In the genomic region with DNA sequence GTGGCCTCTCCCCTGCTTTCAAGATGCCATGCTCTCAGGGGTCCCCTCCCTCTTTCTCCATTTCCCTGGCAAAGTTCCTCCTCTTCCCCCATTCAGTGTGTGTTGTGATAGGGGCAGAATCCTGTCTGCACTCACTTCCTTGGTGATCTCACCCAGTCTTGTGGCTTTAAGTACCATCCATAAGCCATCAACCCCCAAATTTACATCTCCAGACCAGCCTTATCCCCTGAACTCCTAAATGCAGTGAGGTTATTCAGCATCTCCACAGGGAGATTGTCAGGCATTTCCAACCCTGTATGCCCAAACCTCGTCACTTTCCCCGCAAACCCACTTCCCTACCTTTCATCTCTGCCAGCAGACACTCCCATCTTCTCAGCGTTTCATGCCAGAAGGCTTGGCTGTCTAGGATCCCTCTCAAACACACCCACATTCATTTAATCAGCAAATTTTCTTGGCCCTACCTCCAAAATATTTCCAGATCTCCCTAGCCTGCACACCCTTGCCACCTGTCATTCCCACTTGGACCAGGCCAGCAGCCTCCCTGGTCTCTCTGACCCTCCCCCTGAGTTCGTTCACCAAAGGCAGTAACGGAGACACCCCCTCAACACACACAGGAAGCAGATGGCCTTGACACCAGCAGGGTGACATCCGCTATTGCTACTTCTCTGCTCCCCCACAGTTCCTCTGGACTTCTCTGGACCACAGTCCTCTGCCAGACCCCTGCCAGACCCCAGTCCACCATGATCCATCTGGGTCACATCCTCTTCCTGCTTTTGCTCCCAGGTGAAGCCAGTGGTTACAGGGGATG, we compare ENCODE assay signal across 1 cellular context.
TF ChIP-seq lines count a peak whose summit lies in the region.

A gene with protein sequence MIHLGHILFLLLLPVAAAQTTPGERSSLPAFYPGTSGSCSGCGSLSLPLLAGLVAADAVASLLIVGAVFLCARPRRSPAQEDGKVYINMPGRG (plus strand): TSS at position 676 of the 808 bp plus-strand sequence. CDS start 65 bp downstream, at position 741.

TF ChIP-seq in GM12878, 131 proteins besides CTCF, POLR2A, EP300 and RAD21 (continued from another document and continues in another):
- 0 out of 2 replicates have a peak, but pooled peaks have one; percentile 73 for TF ChIP-seq HDGF (IDR thresholded peaks at IDR 0.05)
- no peak for TF ChIP-seq MXI1 (IDR thresholded peaks at IDR 0.05; ENCODE audit: low read depth, low read length)
- TF ChIP-seq SMARCA5 (IDR thresholded peaks at IDR 0.05) = no peak
- TF ChIP-seq, protein P1, sequence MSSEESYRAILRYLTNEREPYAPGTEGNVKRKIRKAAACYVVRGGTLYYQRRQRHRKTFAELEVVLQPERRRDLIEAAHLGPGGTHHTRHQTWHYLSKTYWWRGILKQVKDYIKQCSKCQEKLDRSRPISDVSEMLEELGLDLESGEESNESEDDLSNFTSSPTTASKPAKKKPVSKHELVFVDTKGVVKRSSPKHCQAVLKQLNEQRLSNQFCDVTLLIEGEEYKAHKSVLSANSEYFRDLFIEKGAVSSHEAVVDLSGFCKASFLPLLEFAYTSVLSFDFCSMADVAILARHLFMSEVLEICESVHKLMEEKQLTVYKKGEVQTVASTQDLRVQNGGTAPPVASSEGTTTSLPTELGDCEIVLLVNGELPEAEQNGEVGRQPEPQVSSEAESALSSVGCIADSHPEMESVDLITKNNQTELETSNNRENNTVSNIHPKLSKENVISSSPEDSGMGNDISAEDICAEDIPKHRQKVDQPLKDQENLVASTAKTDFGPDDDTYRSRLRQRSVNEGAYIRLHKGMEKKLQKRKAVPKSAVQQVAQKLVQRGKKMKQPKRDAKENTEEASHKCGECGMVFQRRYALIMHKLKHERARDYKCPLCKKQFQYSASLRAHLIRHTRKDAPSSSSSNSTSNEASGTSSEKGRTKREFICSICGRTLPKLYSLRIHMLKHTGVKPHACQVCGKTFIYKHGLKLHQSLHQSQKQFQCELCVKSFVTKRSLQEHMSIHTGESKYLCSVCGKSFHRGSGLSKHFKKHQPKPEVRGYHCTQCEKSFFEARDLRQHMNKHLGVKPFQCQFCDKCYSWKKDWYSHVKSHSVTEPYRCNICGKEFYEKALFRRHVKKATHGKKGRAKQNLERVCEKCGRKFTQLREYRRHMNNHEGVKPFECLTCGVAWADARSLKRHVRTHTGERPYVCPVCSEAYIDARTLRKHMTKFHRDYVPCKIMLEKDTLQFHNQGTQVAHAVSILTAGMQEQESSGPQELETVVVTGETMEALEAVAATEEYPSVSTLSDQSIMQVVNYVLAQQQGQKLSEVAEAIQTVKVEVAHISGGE (CRISPR knock-in tag; IDR thresholded peaks at IDR 0.05) = no peak
- no peak for TF ChIP-seq JUND (IDR thresholded peaks at IDR 0.05; ENCODE audit: low read depth, low read length)
- TF ChIP-seq MEF2A (IDR thresholded peaks at IDR 0.05; ENCODE audit: insufficient read depth, low read depth, low read length) = no peak
- TF ChIP-seq YY1 (IDR thresholded peaks at IDR 0.05; ENCODE audit: low read depth, low read length) = no peak
- TF ChIP-seq, protein P2, sequence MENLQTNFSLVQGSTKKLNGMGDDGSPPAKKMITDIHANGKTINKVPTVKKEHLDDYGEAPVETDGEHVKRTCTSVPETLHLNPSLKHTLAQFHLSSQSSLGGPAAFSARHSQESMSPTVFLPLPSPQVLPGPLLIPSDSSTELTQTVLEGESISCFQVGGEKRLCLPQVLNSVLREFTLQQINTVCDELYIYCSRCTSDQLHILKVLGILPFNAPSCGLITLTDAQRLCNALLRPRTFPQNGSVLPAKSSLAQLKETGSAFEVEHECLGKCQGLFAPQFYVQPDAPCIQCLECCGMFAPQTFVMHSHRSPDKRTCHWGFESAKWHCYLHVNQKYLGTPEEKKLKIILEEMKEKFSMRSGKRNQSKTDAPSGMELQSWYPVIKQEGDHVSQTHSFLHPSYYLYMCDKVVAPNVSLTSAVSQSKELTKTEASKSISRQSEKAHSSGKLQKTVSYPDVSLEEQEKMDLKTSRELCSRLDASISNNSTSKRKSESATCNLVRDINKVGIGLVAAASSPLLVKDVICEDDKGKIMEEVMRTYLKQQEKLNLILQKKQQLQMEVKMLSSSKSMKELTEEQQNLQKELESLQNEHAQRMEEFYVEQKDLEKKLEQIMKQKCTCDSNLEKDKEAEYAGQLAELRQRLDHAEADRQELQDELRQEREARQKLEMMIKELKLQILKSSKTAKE (IDR thresholded peaks at IDR 0.05; ENCODE audit: low read depth, poor library complexity, severe bottlenecking) = no peak
- no peak for TF ChIP-seq SUPT20H (IDR thresholded peaks at IDR 0.05; ENCODE audit: borderline replicate concordance, control insufficient read depth, low read depth, low read length)
- TF ChIP-seq, protein P3, sequence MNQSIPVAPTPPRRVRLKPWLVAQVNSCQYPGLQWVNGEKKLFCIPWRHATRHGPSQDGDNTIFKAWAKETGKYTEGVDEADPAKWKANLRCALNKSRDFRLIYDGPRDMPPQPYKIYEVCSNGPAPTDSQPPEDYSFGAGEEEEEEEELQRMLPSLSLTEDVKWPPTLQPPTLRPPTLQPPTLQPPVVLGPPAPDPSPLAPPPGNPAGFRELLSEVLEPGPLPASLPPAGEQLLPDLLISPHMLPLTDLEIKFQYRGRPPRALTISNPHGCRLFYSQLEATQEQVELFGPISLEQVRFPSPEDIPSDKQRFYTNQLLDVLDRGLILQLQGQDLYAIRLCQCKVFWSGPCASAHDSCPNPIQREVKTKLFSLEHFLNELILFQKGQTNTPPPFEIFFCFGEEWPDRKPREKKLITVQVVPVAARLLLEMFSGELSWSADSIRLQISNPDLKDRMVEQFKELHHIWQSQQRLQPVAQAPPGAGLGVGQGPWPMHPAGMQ (IDR thresholded peaks at IDR 0.05; ENCODE audit: borderline replicate concordance) = no peak
- peak; percentile 27; the same call in 1 of the 2 replicates for TF ChIP-seq CREM (IDR thresholded peaks at IDR 0.05; ENCODE audit: low read depth)
- TF ChIP-seq, protein P4, sequence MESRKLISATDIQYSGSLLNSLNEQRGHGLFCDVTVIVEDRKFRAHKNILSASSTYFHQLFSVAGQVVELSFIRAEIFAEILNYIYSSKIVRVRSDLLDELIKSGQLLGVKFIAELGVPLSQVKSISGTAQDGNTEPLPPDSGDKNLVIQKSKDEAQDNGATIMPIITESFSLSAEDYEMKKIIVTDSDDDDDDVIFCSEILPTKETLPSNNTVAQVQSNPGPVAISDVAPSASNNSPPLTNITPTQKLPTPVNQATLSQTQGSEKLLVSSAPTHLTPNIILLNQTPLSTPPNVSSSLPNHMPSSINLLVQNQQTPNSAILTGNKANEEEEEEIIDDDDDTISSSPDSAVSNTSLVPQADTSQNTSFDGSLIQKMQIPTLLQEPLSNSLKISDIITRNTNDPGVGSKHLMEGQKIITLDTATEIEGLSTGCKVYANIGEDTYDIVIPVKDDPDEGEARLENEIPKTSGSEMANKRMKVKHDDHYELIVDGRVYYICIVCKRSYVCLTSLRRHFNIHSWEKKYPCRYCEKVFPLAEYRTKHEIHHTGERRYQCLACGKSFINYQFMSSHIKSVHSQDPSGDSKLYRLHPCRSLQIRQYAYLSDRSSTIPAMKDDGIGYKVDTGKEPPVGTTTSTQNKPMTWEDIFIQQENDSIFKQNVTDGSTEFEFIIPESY (IDR thresholded peaks at IDR 0.05) = no peak
- TF ChIP-seq NR2F1 (conservative IDR thresholded peaks at IDR 0.05) = no peak; the same call in 1 of the 2 replicates
- no peak for TF ChIP-seq RAD51 (IDR thresholded peaks at IDR 0.05)
- TF ChIP-seq MTA3 (IDR thresholded peaks at IDR 0.05; ENCODE audit: borderline replicate concordance, low read length) = no peak
- TF ChIP-seq, protein P5, sequence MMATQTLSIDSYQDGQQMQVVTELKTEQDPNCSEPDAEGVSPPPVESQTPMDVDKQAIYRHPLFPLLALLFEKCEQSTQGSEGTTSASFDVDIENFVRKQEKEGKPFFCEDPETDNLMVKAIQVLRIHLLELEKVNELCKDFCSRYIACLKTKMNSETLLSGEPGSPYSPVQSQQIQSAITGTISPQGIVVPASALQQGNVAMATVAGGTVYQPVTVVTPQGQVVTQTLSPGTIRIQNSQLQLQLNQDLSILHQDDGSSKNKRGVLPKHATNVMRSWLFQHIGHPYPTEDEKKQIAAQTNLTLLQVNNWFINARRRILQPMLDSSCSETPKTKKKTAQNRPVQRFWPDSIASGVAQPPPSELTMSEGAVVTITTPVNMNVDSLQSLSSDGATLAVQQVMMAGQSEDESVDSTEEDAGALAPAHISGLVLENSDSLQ (IDR thresholded peaks at IDR 0.05) = peak; percentile 50; the same call in 1 of the 2 replicates
- TF ChIP-seq NR2C1 (IDR thresholded peaks at IDR 0.05) = peak; percentile 25; the same call in 1 of the 2 replicates
- TF ChIP-seq EED (IDR thresholded peaks at IDR 0.05; ENCODE audit: low read depth) = peak; percentile 31
- TF ChIP-seq EGR1 (IDR thresholded peaks at IDR 0.05; ENCODE audit: borderline replicate concordance in 1 of 2, low read depth in 2 of 2, low read length in 2 of 2) = 0 out of 3 replicates have a peak, but pooled peaks of 1 of the 2 experiments have one; percentile 46
- TF ChIP-seq SP1 (IDR thresholded peaks at IDR 0.05; ENCODE audit: low read depth, low read length) = no peak
- no peak for TF ChIP-seq RCOR1 (conservative IDR thresholded peaks at IDR 0.05; ENCODE audit: low read depth, low read length)
- no peak for TF ChIP-seq WRNIP1 (IDR thresholded peaks at IDR 0.05; ENCODE audit: borderline replicate concordance, low read depth, low read length)
- TF ChIP-seq SPI1 (IDR thresholded peaks at IDR 0.05; ENCODE audit: borderline replicate concordance, insufficient read depth, low read depth, low read length) = peak; percentile 50; the same call in 1 of the 2 replicates
- TF ChIP-seq KLF5 (IDR thresholded peaks at IDR 0.05; ENCODE audit: partially characterized antibody) = no peak
- TF ChIP-seq BRCA1 (IDR thresholded peaks at IDR 0.05; ENCODE audit: low read depth, low read length) = no peak
- peak; percentile 52; the same call in 1 of the 2 replicates for TF ChIP-seq IKZF1 (conservative IDR thresholded peaks at IDR 0.05)
- no peak for TF ChIP-seq ESRRA (IDR thresholded peaks at IDR 0.05; ENCODE audit: low read length)
- no peak for TF ChIP-seq HCFC1 (IDR thresholded peaks at IDR 0.05; ENCODE audit: low read length)
- 0 out of 2 replicates have a peak, but pooled peaks have one; percentile 11 for TF ChIP-seq PAX5 (IDR thresholded peaks at IDR 0.05; ENCODE audit: borderline replicate concordance, low read depth, low read length)
- TF ChIP-seq, protein P6, sequence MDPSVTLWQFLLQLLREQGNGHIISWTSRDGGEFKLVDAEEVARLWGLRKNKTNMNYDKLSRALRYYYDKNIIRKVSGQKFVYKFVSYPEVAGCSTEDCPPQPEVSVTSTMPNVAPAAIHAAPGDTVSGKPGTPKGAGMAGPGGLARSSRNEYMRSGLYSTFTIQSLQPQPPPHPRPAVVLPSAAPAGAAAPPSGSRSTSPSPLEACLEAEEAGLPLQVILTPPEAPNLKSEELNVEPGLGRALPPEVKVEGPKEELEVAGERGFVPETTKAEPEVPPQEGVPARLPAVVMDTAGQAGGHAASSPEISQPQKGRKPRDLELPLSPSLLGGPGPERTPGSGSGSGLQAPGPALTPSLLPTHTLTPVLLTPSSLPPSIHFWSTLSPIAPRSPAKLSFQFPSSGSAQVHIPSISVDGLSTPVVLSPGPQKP (IDR thresholded peaks at IDR 0.05; ENCODE audit: low read depth, low read length) = no peak
- TF ChIP-seq, protein P7, sequence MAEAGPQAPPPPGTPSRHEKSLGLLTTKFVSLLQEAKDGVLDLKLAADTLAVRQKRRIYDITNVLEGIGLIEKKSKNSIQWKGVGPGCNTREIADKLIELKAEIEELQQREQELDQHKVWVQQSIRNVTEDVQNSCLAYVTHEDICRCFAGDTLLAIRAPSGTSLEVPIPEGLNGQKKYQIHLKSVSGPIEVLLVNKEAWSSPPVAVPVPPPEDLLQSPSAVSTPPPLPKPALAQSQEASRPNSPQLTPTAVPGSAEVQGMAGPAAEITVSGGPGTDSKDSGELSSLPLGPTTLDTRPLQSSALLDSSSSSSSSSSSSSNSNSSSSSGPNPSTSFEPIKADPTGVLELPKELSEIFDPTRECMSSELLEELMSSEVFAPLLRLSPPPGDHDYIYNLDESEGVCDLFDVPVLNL (IDR thresholded peaks at IDR 0.05; ENCODE audit: low read depth, low read length) = no peak
- TF ChIP-seq, protein P8, sequence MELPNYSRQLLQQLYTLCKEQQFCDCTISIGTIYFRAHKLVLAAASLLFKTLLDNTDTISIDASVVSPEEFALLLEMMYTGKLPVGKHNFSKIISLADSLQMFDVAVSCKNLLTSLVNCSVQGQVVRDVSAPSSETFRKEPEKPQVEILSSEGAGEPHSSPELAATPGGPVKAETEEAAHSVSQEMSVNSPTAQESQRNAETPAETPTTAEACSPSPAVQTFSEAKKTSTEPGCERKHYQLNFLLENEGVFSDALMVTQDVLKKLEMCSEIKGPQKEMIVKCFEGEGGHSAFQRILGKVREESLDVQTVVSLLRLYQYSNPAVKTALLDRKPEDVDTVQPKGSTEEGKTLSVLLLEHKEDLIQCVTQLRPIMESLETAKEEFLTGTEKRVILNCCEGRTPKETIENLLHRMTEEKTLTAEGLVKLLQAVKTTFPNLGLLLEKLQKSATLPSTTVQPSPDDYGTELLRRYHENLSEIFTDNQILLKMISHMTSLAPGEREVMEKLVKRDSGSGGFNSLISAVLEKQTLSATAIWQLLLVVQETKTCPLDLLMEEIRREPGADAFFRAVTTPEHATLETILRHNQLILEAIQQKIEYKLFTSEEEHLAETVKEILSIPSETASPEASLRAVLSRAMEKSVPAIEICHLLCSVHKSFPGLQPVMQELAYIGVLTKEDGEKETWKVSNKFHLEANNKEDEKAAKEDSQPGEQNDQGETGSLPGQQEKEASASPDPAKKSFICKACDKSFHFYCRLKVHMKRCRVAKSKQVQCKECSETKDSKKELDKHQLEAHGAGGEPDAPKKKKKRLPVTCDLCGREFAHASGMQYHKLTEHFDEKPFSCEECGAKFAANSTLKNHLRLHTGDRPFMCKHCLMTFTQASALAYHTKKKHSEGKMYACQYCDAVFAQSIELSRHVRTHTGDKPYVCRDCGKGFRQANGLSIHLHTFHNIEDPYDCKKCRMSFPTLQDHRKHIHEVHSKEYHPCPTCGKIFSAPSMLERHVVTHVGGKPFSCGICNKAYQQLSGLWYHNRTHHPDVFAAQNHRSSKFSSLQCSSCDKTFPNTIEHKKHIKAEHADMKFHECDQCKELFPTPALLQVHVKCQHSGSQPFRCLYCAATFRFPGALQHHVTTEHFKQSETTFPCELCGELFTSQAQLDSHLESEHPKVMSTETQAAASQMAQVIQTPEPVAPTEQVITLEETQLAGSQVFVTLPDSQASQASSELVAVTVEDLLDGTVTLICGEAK (IDR thresholded peaks at IDR 0.05; ENCODE audit: borderline replicate concordance) = peak; percentile 56
- TF ChIP-seq GABPA (IDR thresholded peaks at IDR 0.05; ENCODE audit: low read depth) = peak; percentile 57; the same call in 1 of the 2 replicates
- no peak for TF ChIP-seq TARDBP (IDR thresholded peaks at IDR 0.05; ENCODE audit: borderline replicate concordance)
- TF ChIP-seq POLR2AphosphoS2 (IDR thresholded peaks at IDR 0.05; ENCODE audit: low read depth, low read length) = 0 out of 2 replicates have a peak, but pooled peaks have one; percentile 37
- TF ChIP-seq ZZZ3 (IDR thresholded peaks at IDR 0.05; ENCODE audit: control insufficient read depth, insufficient read length, low read depth) = no peak
- no peak for TF ChIP-seq TBL1XR1 (IDR thresholded peaks at IDR 0.05; ENCODE audit: low read depth, low read length)
